In the genomic region with DNA sequence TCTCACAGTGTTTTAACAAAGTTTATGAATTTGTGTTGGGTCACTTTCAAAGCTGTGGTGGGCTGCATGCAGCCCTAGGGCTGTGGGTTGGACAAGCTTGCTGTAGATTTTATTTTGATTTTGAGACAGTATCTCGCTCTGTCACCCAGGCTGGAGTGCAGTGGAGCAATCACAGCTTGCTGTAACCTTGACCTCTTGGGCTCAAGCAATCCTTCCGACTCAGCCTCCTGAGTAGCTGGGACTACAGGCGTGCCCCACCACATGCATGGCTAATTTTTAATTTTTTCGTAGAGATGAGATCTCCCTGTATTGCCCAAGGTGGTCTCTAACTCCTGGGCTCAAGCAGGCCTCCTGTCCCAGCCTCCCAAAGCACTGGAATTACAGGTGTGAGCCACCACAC, we compare ENCODE assay signal across 17 cellular contexts. TPM values are rescaled to one million over a fixed set of nuclear protein-coding genes. Genes with fewer than 3 reads are reported as not detected.
DNase-seq lines count a peak whose midpoint lies in the region; ATAC-seq, FAIRE-seq and TF ChIP-seq lines count a peak whose summit lies in the region.
"Had no signal": no experiment of that assay in that cellular context is flagged by ENCODE, and none has a peak within 500 bp of the region (broad histone marks: within the 10 kb centered on the region; RNA-seq: fewer than 3 reads in every experiment).

No MANE protein-coding gene starts in this region.

- H3K36me3 ChIP-seq in DND-41 (ENCODE audit: insufficient read depth, low read length) (no peaks in the 10 kb centered on the region; the same call in 1 of the 2 replicates), trophoblast cell (ENCODE audit: control insufficient read depth in 1 of 2, insufficient read depth in 2 of 2, low read length in 2 of 2) (no peaks in the 10 kb centered on the region), kidney (ENCODE audit: control insufficient read depth in 1 of 2, insufficient read depth in 2 of 2, low read length in 2 of 2) (no peaks in the 10 kb centered on the region)
- H3K36me3 ChIP-seq: BE2C, neural progenitor cell had no signal

- H3K4me3 ChIP-seq in DND-41 (ENCODE audit: low read depth in 1 of 2, low read length in 2 of 2) (no peak overlapping the region), trophoblast cell (ENCODE audit: low read depth, low read length) (no peak overlapping the region), kidney (ENCODE audit: low read length in 2 of 2) (no peak overlapping the region)
- H3K4me3 ChIP-seq: neural progenitor cell had no signal

- H2BK5ac ChIP-seq in trophoblast cell (ENCODE audit: low read depth, low read length, poor library complexity): no peak overlapping the region

- H3K4me3 Mint-ChIP-seq in activated T-cell treated with anti-CD3 and anti-CD28 coated beads, Interleukin-2, amount 50 U/mL, for 24 hours: no peak overlapping the region
- no peak overlapping the region for H3K4me3 Mint-ChIP-seq in activated T-cell treated with anti-CD3 and anti-CD28 coated beads, Interleukin-2, amount 50 U/mL, for 4 hours
- H3K4me3 Mint-ChIP-seq in effector memory CD8-positive, alpha-beta T cell: no peak overlapping the region
- H3K4me3 Mint-ChIP-seq: activated CD4-positive, alpha-beta T cell treated with anti-CD3 and anti-CD28 coated beads, Interleukin-2, amount 10 ng/mL, durations not matched to agents 24 days and 14 days; neural progenitor cell; T-helper 17 cell had no signal

- no peak overlapping the region for H3K18ac ChIP-seq in trophoblast cell (ENCODE audit: low read length)

- H4K91ac ChIP-seq in trophoblast cell (ENCODE audit: low read depth, low read length): no peak overlapping the region

- peaks cover 41% of the 10 kb centered on the region for H3K4me1 ChIP-seq in DND-41 (ENCODE audit: insufficient read depth, low read length)
- peaks cover 0 to 2% of the 10 kb centered on the region in 2 experiments for H3K4me1 ChIP-seq in trophoblast cell (ENCODE audit: control insufficient read depth in 1 of 2, insufficient read depth in 2 of 2, low read length in 2 of 2)
- peaks cover 6 to 29% of the 10 kb centered on the region in 2 donors for H3K4me1 ChIP-seq in kidney (ENCODE audit: control insufficient read depth in 1 of 2, insufficient read depth in 1 of 2, low read depth in 1 of 2, low read length in 2 of 2)
- H3K4me1 ChIP-seq: BE2C had no signal

- peaks cover 5% of the 10 kb centered on the region for H3K79me1 ChIP-seq in trophoblast cell (ENCODE audit: low read length)

- peaks cover 71% of the 10 kb centered on the region for H4K20me1 ChIP-seq in DND-41 (ENCODE audit: insufficient read depth, low read length)

- intact Hi-C loops in kidney (cut with DNase I): no loop called here

- TF ChIP-seq CTCF in DND-41 (IDR thresholded peaks at IDR 0.05; ENCODE audit: borderline replicate concordance, extremely low read depth, low read length, poor library complexity, severe bottlenecking) (no peak), VCaP (conservative IDR thresholded peaks at IDR 0.05) (no peak), kidney (IDR thresholded peaks at IDR 0.05; ENCODE audit: borderline replicate concordance, extremely low read depth, insufficient read depth) (no peak)

- H3K79me2 ChIP-seq in DND-41 (ENCODE audit: insufficient read depth, low read length): peaks cover 98% of the 10 kb centered on the region
- H3K79me2 ChIP-seq in trophoblast cell (ENCODE audit: control insufficient read depth, insufficient read depth, low read length, poor library complexity): peaks cover 18% of the 10 kb centered on the region

- H2BK12ac ChIP-seq in trophoblast cell (ENCODE audit: low read length): no peak overlapping the region

- no peak for FAIRE-seq in kidney (lab: Jason Lieb, UNC)
- FAIRE-seq: RCC 7860 had no signal

- H3K27ac Mint-ChIP-seq in activated T-cell treated with anti-CD3 and anti-CD28 coated beads, Interleukin-2, amount 50 U/mL, for 24 hours: peak overlapping the region; percentile 61
- H3K27ac Mint-ChIP-seq in effector memory CD8-positive, alpha-beta T cell: no peak overlapping the region
- H3K27ac Mint-ChIP-seq: activated CD4-positive, alpha-beta T cell treated with anti-CD3 and anti-CD28 coated beads, Interleukin-2, amount 10 ng/mL, durations not matched to agents 24 days and 14 days; neural progenitor cell; T-helper 17 cell had no signal

- peak overlapping the region; percentile 84 for H3K4ac ChIP-seq in trophoblast cell (ENCODE audit: low read depth, low read length)

- no peak overlapping the region for H4K12ac ChIP-seq in trophoblast cell (ENCODE audit: low read depth, low read length)

- H3K27me3 ChIP-seq in DND-41 (ENCODE audit: insufficient read depth, low read length, poor library complexity) (no peaks in the 10 kb centered on the region), trophoblast cell (ENCODE audit: insufficient read depth, low read length) (no peaks in the 10 kb centered on the region)
- H3K27me3 ChIP-seq: BE2C, foreskin keratinocyte, neural progenitor cell had no signal

- no peak overlapping the region for H4K8ac ChIP-seq in trophoblast cell (ENCODE audit: low read depth, low read length)

- WGBS in trophoblast cell (ENCODE audit: extremely low coverage, insufficient coverage, insufficient read length): no CpG with 5 or more reads among the region's 4 CpGs

- no peak overlapping the region for H3K9ac ChIP-seq in DND-41 (ENCODE audit: low read depth, low read length)
- H3K9ac ChIP-seq in trophoblast cell (ENCODE audit: low read length): no peak overlapping the region
- no peak overlapping the region for H3K9ac ChIP-seq in kidney (ENCODE audit: low read length in 2 of 2)
- H3K9ac ChIP-seq: neural progenitor cell had no signal

- H3K36me3 Mint-ChIP-seq in activated T-cell treated with anti-CD3 and anti-CD28 coated beads, Interleukin-2, amount 50 U/mL, for 24 hours (ENCODE audit: low read depth): peaks cover 28% of the 10 kb centered on the region
- H3K36me3 Mint-ChIP-seq in activated T-cell treated with anti-CD3 and anti-CD28 coated beads, Interleukin-2, amount 50 U/mL, for 4 hours (ENCODE audit: insufficient read depth): peaks cover 3% of the 10 kb centered on the region
- peaks cover 10% of the 10 kb centered on the region for H3K36me3 Mint-ChIP-seq in effector memory CD8-positive, alpha-beta T cell (ENCODE audit: insufficient read depth)
- H3K36me3 Mint-ChIP-seq: immature natural killer cell had no signal

- no peak overlapping the region for H3K27ac ChIP-seq in DND-41 (ENCODE audit: low read length)
- peak overlapping the region; percentile 11; the same call in 1 of the 2 replicates for H3K27ac ChIP-seq in VCaP
- H3K27ac ChIP-seq in trophoblast cell (ENCODE audit: low read depth, low read length): no peak overlapping the region
- no peak overlapping the region for H3K27ac ChIP-seq in kidney (ENCODE audit: low read depth in 2 of 2, low read length in 2 of 2)
- H3K27ac ChIP-seq: foreskin keratinocyte, neural progenitor cell had no signal

- no peaks in the 10 kb centered on the region for H3K9me3 Mint-ChIP-seq in activated T-cell treated with anti-CD3 and anti-CD28 coated beads, Interleukin-2, amount 50 U/mL, for 24 hours
- no peaks in the 10 kb centered on the region for H3K9me3 Mint-ChIP-seq in activated T-cell treated with anti-CD3 and anti-CD28 coated beads, Interleukin-2, amount 50 U/mL, for 4 hours
- H3K9me3 Mint-ChIP-seq in effector memory CD8-positive, alpha-beta T cell: no peaks in the 10 kb centered on the region
- H3K9me3 Mint-ChIP-seq: activated CD4-positive, alpha-beta T cell treated with anti-CD3 and anti-CD28 coated beads, Interleukin-2, amount 10 ng/mL, durations not matched to agents 24 days and 14 days; immature natural killer cell; neural progenitor cell had no signal

- H2AK5ac ChIP-seq in trophoblast cell (ENCODE audit: low read length): no peak overlapping the region

- peak overlapping the region; percentile 3; the same call in 1 of the 2 replicates for H3K4me2 ChIP-seq in DND-41 (ENCODE audit: insufficient read depth, low read length)
- H3K4me2 ChIP-seq in trophoblast cell (ENCODE audit: low read length): no peak overlapping the region
- H3K4me2 ChIP-seq: neural progenitor cell had no signal

- DNase-seq in activated T-cell treated with anti-CD3 and anti-CD28 coated beads, Interleukin-2, amount 50 U/mL, for 24 hours: no peak
- no peak for DNase-seq in activated T-cell treated with anti-CD3 and anti-CD28 coated beads, Interleukin-2, amount 50 U/mL, for 4 hours
- no peak for DNase-seq in DND-41
- DNase-seq in trophoblast cell: no peak
- no peak for DNase-seq in HUDEP-2 (lab: John Stamatoyannopoulos, UW; ENCODE audit: unreplicated experiment in 76 of 76)
- no peak for DNase-seq in kidney
- no peak for DNase-seq in effector memory CD8-positive, alpha-beta T cell
- DNase-seq: foreskin keratinocyte, left ventricle myocardium superior, NCI-H1048 had no signal

- H3K9me3 ChIP-seq in DND-41 (ENCODE audit: insufficient read depth, low read length, severe bottlenecking) (no peaks in the 10 kb centered on the region), trophoblast cell (ENCODE audit: insufficient read depth, low read depth, low read length) (no peaks in the 10 kb centered on the region), kidney (ENCODE audit: control insufficient read depth in 1 of 2, low read length in 2 of 2) (no peaks in the 10 kb centered on the region)
- H3K9me3 ChIP-seq: BE2C had no signal

- no peak overlapping the region for H3K14ac ChIP-seq in trophoblast cell (ENCODE audit: low read length)

- H2AFZ ChIP-seq in DND-41 (ENCODE audit: low read depth, low read length) (no peak overlapping the region), trophoblast cell (ENCODE audit: insufficient read depth, low read length, poor library complexity) (no peak overlapping the region)
- H2AFZ ChIP-seq: neural progenitor cell had no signal

- H3K4me1 Mint-ChIP-seq in activated T-cell treated with anti-CD3 and anti-CD28 coated beads, Interleukin-2, amount 50 U/mL, for 24 hours (ENCODE audit: low read depth): peaks cover 63% of the 10 kb centered on the region
- peaks cover 61% of the 10 kb centered on the region for H3K4me1 Mint-ChIP-seq in activated T-cell treated with anti-CD3 and anti-CD28 coated beads, Interleukin-2, amount 50 U/mL, for 4 hours (ENCODE audit: low read depth)
- H3K4me1 Mint-ChIP-seq in effector memory CD8-positive, alpha-beta T cell (ENCODE audit: low read depth in 2 of 2): peaks cover 37 to 48% of the 10 kb centered on the region in 2 donors

- ATAC-seq in activated T-cell treated with anti-CD3 and anti-CD28 coated beads, Interleukin-2, amount 50 U/mL, for 4 hours: no peak
- no peak for ATAC-seq in DND-41 (ENCODE audit: insufficient read depth, low read depth)
- ATAC-seq in effector memory CD8-positive, alpha-beta T cell (replicated peaks): no peak

- no peak overlapping the region for H3K23ac ChIP-seq in trophoblast cell (ENCODE audit: low read length)

- no peaks in the 10 kb centered on the region for H3K27me3 Mint-ChIP-seq in activated T-cell treated with anti-CD3 and anti-CD28 coated beads, Interleukin-2, amount 50 U/mL, for 24 hours
- H3K27me3 Mint-ChIP-seq in activated T-cell treated with anti-CD3 and anti-CD28 coated beads, Interleukin-2, amount 50 U/mL, for 4 hours (ENCODE audit: low read depth): no peaks in the 10 kb centered on the region
- no peaks in the 10 kb centered on the region for H3K27me3 Mint-ChIP-seq in effector memory CD8-positive, alpha-beta T cell
- H3K27me3 Mint-ChIP-seq: activated CD4-positive, alpha-beta T cell treated with anti-CD3 and anti-CD28 coated beads, Interleukin-2, amount 10 ng/mL, durations not matched to agents 24 days and 14 days; T-helper 17 cell had no signal

- no peak overlapping the region for H2BK120ac ChIP-seq in trophoblast cell (ENCODE audit: insufficient read depth, low read length, poor library complexity)

RNA-seq across cellular contexts. Expression of gene MARK3, which starts 5.4 kb away (rescaled TPM):
- total RNA-seq in activated T-cell treated with anti-CD3 and anti-CD28 coated beads, Interleukin-2, amount 50 U/mL, for 4 hours: 10 to 100 TPM; 79.9 to 96.2 (median 95.5) TPM
- 58.6 and 59.7 TPM in 2 replicates for polyA plus RNA-seq in trophoblast cell (2013)
- 83.1 TPM for total RNA-seq in kidney
- polyA plus RNA-seq in kidney (ENCODE audit: insufficient read depth, low read depth, low replicate concordance): 39.8 TPM

RNA-seq across cellular contexts. Expression of gene EIF5, which starts 56.6 kb away (rescaled TPM):
- total RNA-seq in activated T-cell treated with anti-CD3 and anti-CD28 coated beads, Interleukin-2, amount 50 U/mL, for 4 hours: 100 to 1,000 TPM; 434 to 457 (median 451) TPM
- 350 and 375 TPM in 2 replicates for polyA plus RNA-seq in trophoblast cell (2013)
- total RNA-seq in kidney: 229 TPM
- 91.2 TPM for polyA plus RNA-seq in kidney (ENCODE audit: insufficient read depth, low read depth, low replicate concordance)
